Comparison of ENCODE assay signal across 8 cellular contexts in the genomic region with DNA sequence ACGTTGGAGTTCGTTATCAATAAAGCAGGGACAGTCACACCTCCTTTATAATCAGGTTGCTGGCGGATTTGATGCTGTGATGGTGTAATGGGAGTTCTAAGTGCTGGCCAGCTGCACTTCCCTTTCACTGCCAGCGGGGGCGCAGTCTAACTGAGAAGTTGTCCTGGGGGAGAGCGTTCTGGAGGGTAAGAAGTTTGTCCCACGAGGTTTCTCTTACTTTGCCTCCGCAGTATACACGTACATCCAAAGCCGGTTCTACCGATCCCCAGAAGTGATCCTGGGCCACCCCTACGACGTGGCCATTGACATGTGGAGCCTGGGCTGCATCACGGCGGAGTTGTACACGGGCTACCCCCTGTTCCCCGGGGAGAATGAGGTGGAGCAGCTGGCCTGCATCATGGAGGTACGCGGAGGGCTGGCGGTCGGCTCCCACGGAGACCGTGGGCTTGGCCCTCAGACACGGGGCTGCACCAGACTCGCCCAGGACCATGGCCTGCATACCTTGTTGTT. TPM values are rescaled to one million over a fixed set of nuclear protein-coding genes. Genes with fewer than 3 reads are reported as not detected.
DNase-seq lines count a peak whose midpoint lies in the region; ATAC-seq and TF ChIP-seq lines count a peak whose summit lies in the region.

No MANE protein-coding gene starts in this region.

- peak; percentile 97 for TF ChIP-seq CTCF in CD8-positive, alpha-beta T cell (IDR thresholded peaks at IDR 0.05)

- ATAC-seq in CD8-positive, alpha-beta T cell: peak; percentile 99
- ATAC-seq in GM19351 (IDR thresholded peaks at IDR 0.05; ENCODE audit: unreplicated experiment) (peak; percentile 96), HG03558 (IDR thresholded peaks at IDR 0.05; ENCODE audit: extremely low read depth, unreplicated experiment) (peak; percentile 72)

- peak overlapping the region; percentile 94 for H3K27ac Mint-ChIP-seq in CD8-positive, alpha-beta T cell

- CTCF ChIA-PET in CD8-positive, alpha-beta T cell (lab: Charles Lee): interaction anchor here (0.9 to 4.3 kb wide), 7 partner anchors 8 to 44 kb away, joined by 3 to 18 read pairs (median 5); a partner anchor contains a TSS

- POLR2A ChIA-PET in CD8-positive, alpha-beta T cell (lab: Charles Lee): interaction anchor here (1.2 kb wide), 1 partner anchor 45 kb away, joined by 4 read pairs; no protein-coding TSS in a partner anchor

- no peaks in the 10 kb centered on the region for H3K9me3 ChIP-seq in CD8-positive, alpha-beta T cell (ENCODE audit: low read length)
- H3K9me3 ChIP-seq in effector memory CD4-positive, alpha-beta T cell (ENCODE audit: control insufficient read depth, low read length): no peaks in the 10 kb centered on the region

- H3K27ac ChIP-seq in CD8-positive, alpha-beta T cell (ENCODE audit: low read depth, low read length): peak overlapping the region; percentile 50
- peak overlapping the region; percentile 63 for H3K27ac ChIP-seq in effector memory CD4-positive, alpha-beta T cell (ENCODE audit: insufficient read depth, low read length, poor library complexity, severe bottlenecking)

- intact Hi-C loops in CD8-positive, alpha-beta T cell (cut with DNase I, micrococcal nuclease): loop anchor here (1.0 to 2.0 kb wide), 3 partner anchors 44 to 154 kb away; a partner anchor contains a TSS

- peaks cover 3% of the 10 kb centered on the region for H3K27me3 Mint-ChIP-seq in CD8-positive, alpha-beta T cell (ENCODE audit: low read depth)

- H3K4me3 ChIP-seq in CD8-positive, alpha-beta T cell (ENCODE audit: low read depth, low read length): peak overlapping the region; percentile 62
- H3K4me3 ChIP-seq in effector memory CD4-positive, alpha-beta T cell (ENCODE audit: insufficient read depth, low read depth, low read length, poor library complexity, severe bottlenecking): peak overlapping the region; percentile 96

- peak overlapping the region; percentile 99 for H3K4me3 Mint-ChIP-seq in CD8-positive, alpha-beta T cell

- no peaks in the 10 kb centered on the region for H3K36me3 ChIP-seq in CD8-positive, alpha-beta T cell (ENCODE audit: insufficient read depth, low read length)
- no peaks in the 10 kb centered on the region for H3K36me3 ChIP-seq in effector memory CD4-positive, alpha-beta T cell (ENCODE audit: control insufficient read depth, insufficient read depth, low read length)

- peak; percentile 59 to 84 (median 73) for DNase-seq in CD8-positive, alpha-beta T cell
- DNase-seq in NCI-H82 (lab: John Stamatoyannopoulos, UW): peak; percentile 94
- peak; percentile 42 to 62 for DNase-seq in activated CD8-positive, alpha-beta memory T cell treated with anti-CD3 and anti-CD28 coated beads for 1 hour (ENCODE audit: extremely low read depth in 1 of 2, low read depth in 1 of 2)
- DNase-seq in effector memory CD4-positive, alpha-beta T cell: peak; percentile 35 to 62 (median 47)
- DNase-seq in medulla oblongata (ENCODE audit: extremely low spot score): peak; percentile 95
- peak; percentile 61 for DNase-seq in stimulated activated CD8-positive, alpha-beta memory T cell treated with anti-CD3 and anti-CD28 coated beads, Interleukin-12 subunit alpha, Interleukin-12 subunit beta, amount 100 ng/mL, for 1 hour (ENCODE audit: low read depth)

- H3K9me3 Mint-ChIP-seq in CD8-positive, alpha-beta T cell: no peaks in the 10 kb centered on the region

- H3K4me1 Mint-ChIP-seq in CD8-positive, alpha-beta T cell (ENCODE audit: low read depth): peaks cover 31% of the 10 kb centered on the region

- H3K27me3 ChIP-seq in CD8-positive, alpha-beta T cell (ENCODE audit: insufficient read depth, low read length): no peaks in the 10 kb centered on the region
- no peaks in the 10 kb centered on the region for H3K27me3 ChIP-seq in effector memory CD4-positive, alpha-beta T cell (replicated peaks; ENCODE audit: control insufficient read depth, insufficient read depth, low read length, poor library complexity, severe bottlenecking)

- H3K36me3 Mint-ChIP-seq in CD8-positive, alpha-beta T cell: peaks cover 28% of the 10 kb centered on the region

- peaks cover 7% of the 10 kb centered on the region for H3K4me1 ChIP-seq in CD8-positive, alpha-beta T cell (ENCODE audit: insufficient read depth, low read length)
- no peaks in the 10 kb centered on the region for H3K4me1 ChIP-seq in effector memory CD4-positive, alpha-beta T cell (ENCODE audit: control insufficient read depth, insufficient read depth, low read length, poor library complexity, severe bottlenecking)

RNA-seq across cellular contexts. Expression of a gene that starts 42.7 kb away (rescaled TPM):
- total RNA-seq in CD8-positive, alpha-beta T cell: 1 to 10 TPM; 5.8 to 7.3 TPM

RNA-seq across cellular contexts. Expression of a gene that starts 44.1 kb away (rescaled TPM):
- 1 to 10 TPM; 1.1 to 1.3 TPM for total RNA-seq in CD8-positive, alpha-beta T cell

RNA-seq across cellular contexts. Expression of a gene that starts 44.2 kb away (rescaled TPM):
- 10 to 100 TPM; 94.2 to 95.2 TPM for total RNA-seq in CD8-positive, alpha-beta T cell

Comparison
In these comparisons a context has a peak if more than half of its experiments do, and no peak if none do; other contexts are left out.
1. Peak in every context shown above with its lines: DNase-seq, ATAC-seq, H3K4me3 ChIP-seq and H3K27ac ChIP-seq.